Comparison of ENCODE assay signal across 18 cellular contexts in genomic region chr5:96112703-96113102, GRCh38.
"Had no signal": no experiment of that assay in that cellular context is flagged by ENCODE, and none has a peak within 500 bp of the region (broad histone marks: within the 10 kb centered on the region; RNA-seq: fewer than 3 reads in every experiment).

No MANE protein-coding gene starts in this region.

- H3K36me3 Mint-ChIP-seq: activated naive CD4-positive, alpha-beta T cell treated with anti-CD3 and anti-CD28 coated beads, Interleukin-2, amount 50 U/mL, for 24 hours; natural killer cell; stimulated activated memory B cell treated with anti-CD40 and anti-IgM and Interleukin-4, amounts not matched to agents 10 μg/mL and 1 μg/mL and 100 μg/mL, for 72 hours had no signal

- H3K9me3 Mint-ChIP-seq: activated naive CD4-positive, alpha-beta T cell treated with anti-CD3 and anti-CD28 coated beads, Interleukin-2, amount 50 U/mL, for 24 hours; dendritic cell treated with granulocyte-macrophage colony-stimulating factor and Interleukin-4, amounts not matched to agents 40 ng/mL and 50 ng/mL, for 4 days; natural killer cell; stimulated activated memory B cell treated with anti-CD40 and anti-IgM and Interleukin-4, amounts not matched to agents 10 μg/mL and 1 μg/mL and 100 μg/mL, for 72 hours had no signal

- H3K36me3 ChIP-seq: adrenal gland, cardiac muscle cell, spleen, upper lobe of right lung had no signal

- H3K27ac Mint-ChIP-seq: activated naive CD4-positive, alpha-beta T cell treated with anti-CD3 and anti-CD28 coated beads, Interleukin-2, amount 50 U/mL, for 24 hours; activated T-cell treated with anti-CD3 and anti-CD28 coated beads, Interleukin-2, amount 50 U/mL, for 72 hours; dendritic cell treated with granulocyte-macrophage colony-stimulating factor and Interleukin-4, amounts not matched to agents 40 ng/mL and 50 ng/mL, for 4 days; natural killer cell; stimulated activated memory B cell treated with anti-CD40 and anti-IgM and Interleukin-4, amounts not matched to agents 10 μg/mL and 1 μg/mL and 100 μg/mL, for 72 hours had no signal

- H3K27me3 ChIP-seq: adrenal gland, cardiac muscle cell, spleen, upper lobe of right lung had no signal

- H3K9me3 ChIP-seq: adrenal gland, spleen, upper lobe of right lung had no signal

- H3K27ac ChIP-seq: adrenal gland, cardiac muscle cell, parathyroid adenoma, spleen, upper lobe of right lung had no signal

- H3K4me1 Mint-ChIP-seq: natural killer cell; stimulated activated memory B cell treated with anti-CD40 and anti-IgM and Interleukin-4, amounts not matched to agents 10 μg/mL and 1 μg/mL and 100 μg/mL, for 72 hours had no signal

- DNase-seq: activated CD4-positive, alpha-beta T cell treated with anti-CD3 and anti-CD28 coated beads for 1 hour; activated CD4-positive, alpha-beta T cell treated with anti-CD3 and anti-CD28 coated beads, Interleukin-2, amount 50 U/mL, for 4 hours; activated effector memory CD4-positive, alpha-beta T cell treated with anti-CD3 and anti-CD28 coated beads, Interleukin-2, amount 50 U/mL, for 16 hours; adrenal gland; effector CD8-positive, alpha-beta T cell; mesendoderm; natural killer cell; spleen; stimulated activated CD4-positive, alpha-beta T cell treated with anti-CD3 and anti-CD28 coated beads, Interleukin-4, amount 100 ng/mL, for 4 hours; T-helper 1 cell; T1000; upper lobe of right lung had no signal

- H3K4me1 ChIP-seq: adrenal gland, parathyroid adenoma, spleen, upper lobe of right lung had no signal

- H3K4me3 Mint-ChIP-seq: activated naive CD4-positive, alpha-beta T cell treated with anti-CD3 and anti-CD28 coated beads, Interleukin-2, amount 50 U/mL, for 24 hours; dendritic cell treated with granulocyte-macrophage colony-stimulating factor and Interleukin-4, amounts not matched to agents 40 ng/mL and 50 ng/mL, for 4 days; natural killer cell; stimulated activated memory B cell treated with anti-CD40 and anti-IgM and Interleukin-4, amounts not matched to agents 10 μg/mL and 1 μg/mL and 100 μg/mL, for 72 hours had no signal

- H3K27me3 Mint-ChIP-seq: dendritic cell treated with granulocyte-macrophage colony-stimulating factor and Interleukin-4, amounts not matched to agents 40 ng/mL and 50 ng/mL, for 4 days had no signal

- H3K4me3 ChIP-seq: adrenal gland, cardiac muscle cell, spleen, upper lobe of right lung had no signal

- ATAC-seq: activated T-cell treated with anti-CD3 and anti-CD28 coated beads, Interleukin-2, amount 50 U/mL, for 72 hours; natural killer cell; stimulated activated memory B cell treated with anti-CD40 and anti-IgM and Interleukin-4, amounts not matched to agents 10 μg/mL and 1 μg/mL and 100 μg/mL, for 72 hours had no signal
